ENCODE assay signal across 1 cellular context in genomic region chr7:47979145-47979831, GRCh38.
TF ChIP-seq lines count a peak whose summit lies in the region.

HUS1 (minus strand) TSS chr7:47979615; CDS start chr7:47979519, 96 bp downstream.

TF ChIP-seq in K562, 482 proteins besides CTCF, POLR2A, EP300 and RAD21 (continued from another document and continues in another):
- TF ChIP-seq, protein P1, sequence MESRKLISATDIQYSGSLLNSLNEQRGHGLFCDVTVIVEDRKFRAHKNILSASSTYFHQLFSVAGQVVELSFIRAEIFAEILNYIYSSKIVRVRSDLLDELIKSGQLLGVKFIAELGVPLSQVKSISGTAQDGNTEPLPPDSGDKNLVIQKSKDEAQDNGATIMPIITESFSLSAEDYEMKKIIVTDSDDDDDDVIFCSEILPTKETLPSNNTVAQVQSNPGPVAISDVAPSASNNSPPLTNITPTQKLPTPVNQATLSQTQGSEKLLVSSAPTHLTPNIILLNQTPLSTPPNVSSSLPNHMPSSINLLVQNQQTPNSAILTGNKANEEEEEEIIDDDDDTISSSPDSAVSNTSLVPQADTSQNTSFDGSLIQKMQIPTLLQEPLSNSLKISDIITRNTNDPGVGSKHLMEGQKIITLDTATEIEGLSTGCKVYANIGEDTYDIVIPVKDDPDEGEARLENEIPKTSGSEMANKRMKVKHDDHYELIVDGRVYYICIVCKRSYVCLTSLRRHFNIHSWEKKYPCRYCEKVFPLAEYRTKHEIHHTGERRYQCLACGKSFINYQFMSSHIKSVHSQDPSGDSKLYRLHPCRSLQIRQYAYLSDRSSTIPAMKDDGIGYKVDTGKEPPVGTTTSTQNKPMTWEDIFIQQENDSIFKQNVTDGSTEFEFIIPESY (CRISPR knock-in tag; IDR thresholded peaks at IDR 0.05), result peak; percentile 58
- no peak for TF ChIP-seq SRSF7 (optimal IDR thresholded peaks at IDR 0.05; ENCODE audit: low read depth, low read length)
- no peak for TF ChIP-seq TSHZ1 (CRISPR knock-in tag; IDR thresholded peaks at IDR 0.05)
- TF ChIP-seq ZNF644 (tag; IDR thresholded peaks at IDR 0.05; ENCODE audit: low read depth), result peak; percentile 51; the same call in 1 of the 2 replicates
- peak; percentile 96 for TF ChIP-seq ESRRA (IDR thresholded peaks at IDR 0.05; ENCODE audit: borderline replicate concordance, low read depth)
- TF ChIP-seq ILK (tag; IDR thresholded peaks at IDR 0.05; ENCODE audit: borderline replicate concordance, low read depth), result no peak
- no peak for TF ChIP-seq RHOXF2B (CRISPR knock-in tag; conservative IDR thresholded peaks at IDR 0.05)
- TF ChIP-seq CC2D1A (IDR thresholded peaks at IDR 0.05), result peak; percentile 58
- TF ChIP-seq ZNF280B (CRISPR knock-in tag; IDR thresholded peaks at IDR 0.05), result no peak
- TF ChIP-seq, protein P2, sequence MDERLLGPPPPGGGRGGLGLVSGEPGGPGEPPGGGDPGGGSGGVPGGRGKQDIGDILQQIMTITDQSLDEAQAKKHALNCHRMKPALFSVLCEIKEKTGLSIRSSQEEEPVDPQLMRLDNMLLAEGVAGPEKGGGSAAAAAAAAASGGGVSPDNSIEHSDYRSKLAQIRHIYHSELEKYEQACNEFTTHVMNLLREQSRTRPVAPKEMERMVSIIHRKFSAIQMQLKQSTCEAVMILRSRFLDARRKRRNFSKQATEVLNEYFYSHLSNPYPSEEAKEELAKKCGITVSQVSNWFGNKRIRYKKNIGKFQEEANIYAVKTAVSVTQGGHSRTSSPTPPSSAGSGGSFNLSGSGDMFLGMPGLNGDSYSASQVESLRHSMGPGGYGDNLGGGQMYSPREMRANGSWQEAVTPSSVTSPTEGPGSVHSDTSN (CRISPR knock-in tag; IDR thresholded peaks at IDR 0.05; ENCODE audit: low read depth), result no peak
- TF ChIP-seq, protein P2 (tag; conservative IDR thresholded peaks at IDR 0.05; ENCODE audit: low read depth), result no peak
- no peak for TF ChIP-seq ZNF212 (CRISPR knock-in tag; IDR thresholded peaks at IDR 0.05)
- TF ChIP-seq E2F3 (CRISPR knock-in tag; IDR thresholded peaks at IDR 0.05), result no peak
- TF ChIP-seq ZNF444 (CRISPR knock-in tag; IDR thresholded peaks at IDR 0.05), result no peak
- peak; percentile 68; the same call in 1 of the 2 replicates for TF ChIP-seq GATAD2A (IDR thresholded peaks at IDR 0.05)
- TF ChIP-seq MEIS2 (IDR thresholded peaks at IDR 0.05; ENCODE audit: partially characterized antibody), result no peak
- TF ChIP-seq ZBTB49 (CRISPR knock-in tag; IDR thresholded peaks at IDR 0.05; ENCODE audit: borderline replicate concordance), result no peak
- no peak for TF ChIP-seq FOXA3 (CRISPR knock-in tag; conservative IDR thresholded peaks at IDR 0.05 in 1 of 2, IDR thresholded peaks at IDR 0.05 in 1 of 2)
- TF ChIP-seq, protein P3, sequence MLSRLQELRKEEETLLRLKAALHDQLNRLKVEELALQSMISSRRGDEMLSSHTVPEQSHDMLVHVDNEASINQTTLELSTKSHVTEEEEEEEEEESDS (CRISPR knock-in tag; IDR thresholded peaks at IDR 0.05), result no peak
- no peak for TF ChIP-seq ETS2 (tag; IDR thresholded peaks at IDR 0.05; ENCODE audit: borderline replicate concordance, poor library complexity, severe bottlenecking)
- TF ChIP-seq ZNF41 (CRISPR knock-in tag; conservative IDR thresholded peaks at IDR 0.05), result no peak
- no peak for TF ChIP-seq PTTG1 (tag; IDR thresholded peaks at IDR 0.05; ENCODE audit: low read depth)
- peak in 1 of 2 experiments; percentile 12; a peak in 1 of 4 replicates for TF ChIP-seq ARNT (IDR thresholded peaks at IDR 0.05)
- TF ChIP-seq, protein P4, sequence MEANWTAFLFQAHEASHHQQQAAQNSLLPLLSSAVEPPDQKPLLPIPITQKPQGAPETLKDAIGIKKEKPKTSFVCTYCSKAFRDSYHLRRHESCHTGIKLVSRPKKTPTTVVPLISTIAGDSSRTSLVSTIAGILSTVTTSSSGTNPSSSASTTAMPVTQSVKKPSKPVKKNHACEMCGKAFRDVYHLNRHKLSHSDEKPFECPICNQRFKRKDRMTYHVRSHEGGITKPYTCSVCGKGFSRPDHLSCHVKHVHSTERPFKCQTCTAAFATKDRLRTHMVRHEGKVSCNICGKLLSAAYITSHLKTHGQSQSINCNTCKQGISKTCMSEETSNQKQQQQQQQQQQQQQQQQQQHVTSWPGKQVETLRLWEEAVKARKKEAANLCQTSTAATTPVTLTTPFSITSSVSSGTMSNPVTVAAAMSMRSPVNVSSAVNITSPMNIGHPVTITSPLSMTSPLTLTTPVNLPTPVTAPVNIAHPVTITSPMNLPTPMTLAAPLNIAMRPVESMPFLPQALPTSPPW (CRISPR knock-in tag; IDR thresholded peaks at IDR 0.05), result peak; percentile 92
- TF ChIP-seq BRF2 (IDR thresholded peaks at IDR 0.05; ENCODE audit: borderline replicate concordance, insufficient read depth, insufficient read length), result no peak
- no peak for TF ChIP-seq DDX20 (tag; IDR thresholded peaks at IDR 0.05; ENCODE audit: low read depth)
- TF ChIP-seq SNRNP70 (optimal IDR thresholded peaks at IDR 0.05; ENCODE audit: low read depth, low read length), result no peak
- no peak for TF ChIP-seq ZNF23 (CRISPR knock-in tag; IDR thresholded peaks at IDR 0.05)
- TF ChIP-seq, protein P5, sequence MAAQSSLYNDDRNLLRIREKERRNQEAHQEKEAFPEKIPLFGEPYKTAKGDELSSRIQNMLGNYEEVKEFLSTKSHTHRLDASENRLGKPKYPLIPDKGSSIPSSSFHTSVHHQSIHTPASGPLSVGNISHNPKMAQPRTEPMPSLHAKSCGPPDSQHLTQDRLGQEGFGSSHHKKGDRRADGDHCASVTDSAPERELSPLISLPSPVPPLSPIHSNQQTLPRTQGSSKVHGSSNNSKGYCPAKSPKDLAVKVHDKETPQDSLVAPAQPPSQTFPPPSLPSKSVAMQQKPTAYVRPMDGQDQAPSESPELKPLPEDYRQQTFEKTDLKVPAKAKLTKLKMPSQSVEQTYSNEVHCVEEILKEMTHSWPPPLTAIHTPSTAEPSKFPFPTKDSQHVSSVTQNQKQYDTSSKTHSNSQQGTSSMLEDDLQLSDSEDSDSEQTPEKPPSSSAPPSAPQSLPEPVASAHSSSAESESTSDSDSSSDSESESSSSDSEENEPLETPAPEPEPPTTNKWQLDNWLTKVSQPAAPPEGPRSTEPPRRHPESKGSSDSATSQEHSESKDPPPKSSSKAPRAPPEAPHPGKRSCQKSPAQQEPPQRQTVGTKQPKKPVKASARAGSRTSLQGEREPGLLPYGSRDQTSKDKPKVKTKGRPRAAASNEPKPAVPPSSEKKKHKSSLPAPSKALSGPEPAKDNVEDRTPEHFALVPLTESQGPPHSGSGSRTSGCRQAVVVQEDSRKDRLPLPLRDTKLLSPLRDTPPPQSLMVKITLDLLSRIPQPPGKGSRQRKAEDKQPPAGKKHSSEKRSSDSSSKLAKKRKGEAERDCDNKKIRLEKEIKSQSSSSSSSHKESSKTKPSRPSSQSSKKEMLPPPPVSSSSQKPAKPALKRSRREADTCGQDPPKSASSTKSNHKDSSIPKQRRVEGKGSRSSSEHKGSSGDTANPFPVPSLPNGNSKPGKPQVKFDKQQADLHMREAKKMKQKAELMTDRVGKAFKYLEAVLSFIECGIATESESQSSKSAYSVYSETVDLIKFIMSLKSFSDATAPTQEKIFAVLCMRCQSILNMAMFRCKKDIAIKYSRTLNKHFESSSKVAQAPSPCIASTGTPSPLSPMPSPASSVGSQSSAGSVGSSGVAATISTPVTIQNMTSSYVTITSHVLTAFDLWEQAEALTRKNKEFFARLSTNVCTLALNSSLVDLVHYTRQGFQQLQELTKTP (IDR thresholded peaks at IDR 0.05; ENCODE audit: low read depth in 1 of 2, partially characterized antibody in 2 of 2), result peak in 1 of 2 experiments; percentile 47
- TF ChIP-seq ATF7 (IDR thresholded peaks at IDR 0.05), result peak; percentile 83
- TF ChIP-seq, protein P6, sequence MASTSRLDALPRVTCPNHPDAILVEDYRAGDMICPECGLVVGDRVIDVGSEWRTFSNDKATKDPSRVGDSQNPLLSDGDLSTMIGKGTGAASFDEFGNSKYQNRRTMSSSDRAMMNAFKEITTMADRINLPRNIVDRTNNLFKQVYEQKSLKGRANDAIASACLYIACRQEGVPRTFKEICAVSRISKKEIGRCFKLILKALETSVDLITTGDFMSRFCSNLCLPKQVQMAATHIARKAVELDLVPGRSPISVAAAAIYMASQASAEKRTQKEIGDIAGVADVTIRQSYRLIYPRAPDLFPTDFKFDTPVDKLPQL (IDR thresholded peaks at IDR 0.05; ENCODE audit: extremely low read depth, insufficient read length), result no peak
- TF ChIP-seq ZNF717 (CRISPR knock-in tag; IDR thresholded peaks at IDR 0.05), result no peak
- TF ChIP-seq GABPB2 (CRISPR knock-in tag; conservative IDR thresholded peaks at IDR 0.05), result no peak
- no peak for TF ChIP-seq WHSC1 (IDR thresholded peaks at IDR 0.05; ENCODE audit: low read length)
- peak; percentile 89 for TF ChIP-seq CXXC5 (CRISPR knock-in tag; IDR thresholded peaks at IDR 0.05)
- TF ChIP-seq ZNF740 (CRISPR knock-in tag; IDR thresholded peaks at IDR 0.05), result peak; percentile 90
- TF ChIP-seq ZNF740 (tag; IDR thresholded peaks at IDR 0.05), result peak in 1 of 2 experiments; percentile 91; a peak in 2 of 4 replicates
